In genomic region chr6:65638047-65638831, GRCh38 we compare ENCODE assay signal across 9 cellular contexts.
A peak's percentile ranks its signal among the peaks of the same experiment; 100 is the strongest.
DNase-seq lines count a peak whose midpoint lies in the region; ATAC-seq and TF ChIP-seq lines count a peak whose summit lies in the region.
"Had no signal": no experiment of that assay in that cellular context is flagged by ENCODE, and none has a peak within 500 bp of the region (broad histone marks: within the 10 kb centered on the region; RNA-seq: fewer than 3 reads in every experiment).

No MANE protein-coding gene starts in this region.

- no peak overlapping the region for H3K27ac Mint-ChIP-seq in glutamatergic neuron (ENCODE audit: unreplicated experiment)
- H3K27ac Mint-ChIP-seq in T-helper 2 cell treated with Interferon-gamma antibody and Interleukin-4, amounts not matched to agents 5 μg/mL and 100 μg/mL, for 36 hours, result no peak overlapping the region
- no peak overlapping the region for H3K27ac Mint-ChIP-seq in natural killer cell treated with Interleukin-12 subunit alpha and Interleukin-12 subunit beta and Interleukin-15 and Interleukin-18, amount 100 ng/mL, for 72 hours
- H3K27ac Mint-ChIP-seq: CD4-positive, CD25-positive, alpha-beta regulatory T cell had no signal

- POLR2A ChIA-PET in PC-3 (lab: Charles Lee; ENCODE audit: unreplicated experiment), result interaction anchor here (0.5 kb wide), 1 partner anchor 198 kb away, joined by 3 read pairs; no protein-coding TSS in a partner anchor

- H3K27ac ChIP-seq in 22Rv1 (peak overlapping the region; percentile 46), PC-3 (ENCODE audit: low read length) (no peak overlapping the region)

- H3K4me1 Mint-ChIP-seq in glutamatergic neuron (ENCODE audit: low read depth, unreplicated experiment), result no peaks in the 10 kb centered on the region
- no peaks in the 10 kb centered on the region for H3K4me1 Mint-ChIP-seq in T-helper 2 cell treated with Interferon-gamma antibody and Interleukin-4, amounts not matched to agents 5 μg/mL and 100 μg/mL, for 36 hours (ENCODE audit: low read depth)
- H3K4me1 Mint-ChIP-seq in natural killer cell treated with Interleukin-12 subunit alpha and Interleukin-12 subunit beta and Interleukin-15 and Interleukin-18, amount 100 ng/mL, for 72 hours (ENCODE audit: low read depth in 2 of 2), result no peaks in the 10 kb centered on the region
- H3K4me1 Mint-ChIP-seq: CD4-positive, CD25-positive, alpha-beta regulatory T cell had no signal

- TF ChIP-seq CTCF in 22Rv1 (IDR thresholded peaks at IDR 0.05), result peak; percentile 86
- peak; percentile 55 for TF ChIP-seq CTCF in PC-3 (conservative IDR thresholded peaks at IDR 0.05; ENCODE audit: low read depth, low read length)
- TF ChIP-seq CTCF in glutamatergic neuron (IDR thresholded peaks at IDR 0.05; ENCODE audit: partially characterized antibody, unreplicated experiment), result peak; percentile 55

- CTCF ChIA-PET in PC-3 (lab: Charles Lee), result no interaction called here

- no peak overlapping the region for H3K4me3 Mint-ChIP-seq in glutamatergic neuron (ENCODE audit: unreplicated experiment)
- no peak overlapping the region for H3K4me3 Mint-ChIP-seq in T-helper 2 cell treated with Interferon-gamma antibody and Interleukin-4, amounts not matched to agents 5 μg/mL and 100 μg/mL, for 36 hours
- H3K4me3 Mint-ChIP-seq in natural killer cell treated with Interleukin-12 subunit alpha and Interleukin-12 subunit beta and Interleukin-15 and Interleukin-18, amount 100 ng/mL, for 72 hours, result no peak overlapping the region
- H3K4me3 Mint-ChIP-seq: CD4-positive, CD25-positive, alpha-beta regulatory T cell had no signal

- ATAC-seq in PC-3, result peak; percentile 81
- ATAC-seq in HG02884 (IDR thresholded peaks at IDR 0.05; ENCODE audit: unreplicated experiment), result no peak
- ATAC-seq in natural killer cell treated with Interleukin-12 subunit alpha and Interleukin-12 subunit beta and Interleukin-15 and Interleukin-18, amount 100 ng/mL, for 72 hours, result no peak

- intact Hi-C loops in PC-3 (cut with micrococcal nuclease), result no loop called here

- H3K36me3 ChIP-seq in PC-3 (ENCODE audit: low read depth, low read length), result no peaks in the 10 kb centered on the region

- H3K9me3 Mint-ChIP-seq in glutamatergic neuron (ENCODE audit: unreplicated experiment), result no peaks in the 10 kb centered on the region
- peaks cover 29% of the 10 kb centered on the region for H3K9me3 Mint-ChIP-seq in T-helper 2 cell treated with Interferon-gamma antibody and Interleukin-4, amounts not matched to agents 5 μg/mL and 100 μg/mL, for 36 hours
- H3K9me3 Mint-ChIP-seq in natural killer cell treated with Interleukin-12 subunit alpha and Interleukin-12 subunit beta and Interleukin-15 and Interleukin-18, amount 100 ng/mL, for 72 hours, result peaks cover 14% of the 10 kb centered on the region

- H3K4me3 ChIP-seq in PC-3 (ENCODE audit: low read length), result no peak overlapping the region

- no peaks in the 10 kb centered on the region for H3K4me1 ChIP-seq in PC-3 (ENCODE audit: insufficient read depth, low read length)

- no peaks in the 10 kb centered on the region for H3K9me2 ChIP-seq in PC-3 (replicated peaks; ENCODE audit: low read length)

- DNase-seq in H4 (ENCODE audit: low spot score), result peak; percentile 20
- peak; percentile 43 for DNase-seq in PC-3
- peak; percentile 65 for DNase-seq in glutamatergic neuron
- DNase-seq in T-helper 2 cell treated with Interferon-gamma antibody and Interleukin-4, amounts not matched to agents 5 μg/mL and 100 μg/mL, for 36 hours (ENCODE audit: low spot score), result no peak
- DNase-seq in natural killer cell treated with Interleukin-12 subunit alpha and Interleukin-12 subunit beta and Interleukin-15 and Interleukin-18, amount 100 ng/mL, for 72 hours (ENCODE audit: low spot score), result no peak
- DNase-seq in activated effector memory CD4-positive, alpha-beta T cell treated with Interleukin-2 at 50 U/mL for 16 hours, result no peak
- DNase-seq: CD4-positive, CD25-positive, alpha-beta regulatory T cell had no signal

- no peak overlapping the region for H3K9ac ChIP-seq in PC-3 (ENCODE audit: low read length)

- H2AFZ ChIP-seq in PC-3 (ENCODE audit: low read length), result no peak overlapping the region

- no peaks in the 10 kb centered on the region for H3K27me3 Mint-ChIP-seq in glutamatergic neuron (ENCODE audit: unreplicated experiment)
- no peaks in the 10 kb centered on the region for H3K27me3 Mint-ChIP-seq in T-helper 2 cell treated with Interferon-gamma antibody and Interleukin-4, amounts not matched to agents 5 μg/mL and 100 μg/mL, for 36 hours (ENCODE audit: low read depth)
- H3K27me3 Mint-ChIP-seq in natural killer cell treated with Interleukin-12 subunit alpha and Interleukin-12 subunit beta and Interleukin-15 and Interleukin-18, amount 100 ng/mL, for 72 hours, result no peaks in the 10 kb centered on the region
- H3K27me3 Mint-ChIP-seq: CD4-positive, CD25-positive, alpha-beta regulatory T cell had no signal

- no peaks in the 10 kb centered on the region for H3K27me3 ChIP-seq in PC-3 (ENCODE audit: low read length)

- no peaks in the 10 kb centered on the region for H3F3A ChIP-seq in PC-3 (ENCODE audit: low read length, unreplicated experiment)

- H4K20me1 ChIP-seq in PC-3 (ENCODE audit: low read length), result no peaks in the 10 kb centered on the region

- no peaks in the 10 kb centered on the region for H3K79me2 ChIP-seq in PC-3 (ENCODE audit: low read length)

- no peaks in the 10 kb centered on the region for H3K36me3 Mint-ChIP-seq in glutamatergic neuron (ENCODE audit: unreplicated experiment)
- no peaks in the 10 kb centered on the region for H3K36me3 Mint-ChIP-seq in T-helper 2 cell treated with Interferon-gamma antibody and Interleukin-4, amounts not matched to agents 5 μg/mL and 100 μg/mL, for 36 hours (ENCODE audit: low read depth)
- H3K36me3 Mint-ChIP-seq in natural killer cell treated with Interleukin-12 subunit alpha and Interleukin-12 subunit beta and Interleukin-15 and Interleukin-18, amount 100 ng/mL, for 72 hours, result peaks cover 5% of the 10 kb centered on the region
- H3K36me3 Mint-ChIP-seq: CD4-positive, CD25-positive, alpha-beta regulatory T cell had no signal

- no peak overlapping the region for H3K4me2 ChIP-seq in PC-3 (ENCODE audit: low read length)

- no peaks in the 10 kb centered on the region for H3K9me3 ChIP-seq in PC-3 (ENCODE audit: low read length)

- no TSS peak for BruUV-seq in PC-3 (replicated peaks; lab: Mats Ljungman, UMichigan)

Comparison
In these comparisons a context has a peak if more than half of its experiments do, and no peak if none do; other contexts are left out.
1. DNase-seq: peak in H4 (single experiment), PC-3 (single experiment) and glutamatergic neuron (single experiment); none in T-helper 2 cell treated with Interferon-gamma antibody and Interleukin-4, amounts not matched to agents 5 μg/mL and 100 μg/mL, for 36 hours (single experiment), natural killer cell treated with Interleukin-12 subunit alpha and Interleukin-12 subunit beta and Interleukin-15 and Interleukin-18, amount 100 ng/mL, for 72 hours (single experiment) and activated effector memory CD4-positive, alpha-beta T cell treated with Interleukin-2 at 50 U/mL for 16 hours (single experiment).
2. Peak in every context shown above with its lines, with median percentiles within 50 percentile points of each other: CTCF ChIP-seq.